Comparison of ENCODE assay signal across 16 cellular contexts in the genomic region with DNA sequence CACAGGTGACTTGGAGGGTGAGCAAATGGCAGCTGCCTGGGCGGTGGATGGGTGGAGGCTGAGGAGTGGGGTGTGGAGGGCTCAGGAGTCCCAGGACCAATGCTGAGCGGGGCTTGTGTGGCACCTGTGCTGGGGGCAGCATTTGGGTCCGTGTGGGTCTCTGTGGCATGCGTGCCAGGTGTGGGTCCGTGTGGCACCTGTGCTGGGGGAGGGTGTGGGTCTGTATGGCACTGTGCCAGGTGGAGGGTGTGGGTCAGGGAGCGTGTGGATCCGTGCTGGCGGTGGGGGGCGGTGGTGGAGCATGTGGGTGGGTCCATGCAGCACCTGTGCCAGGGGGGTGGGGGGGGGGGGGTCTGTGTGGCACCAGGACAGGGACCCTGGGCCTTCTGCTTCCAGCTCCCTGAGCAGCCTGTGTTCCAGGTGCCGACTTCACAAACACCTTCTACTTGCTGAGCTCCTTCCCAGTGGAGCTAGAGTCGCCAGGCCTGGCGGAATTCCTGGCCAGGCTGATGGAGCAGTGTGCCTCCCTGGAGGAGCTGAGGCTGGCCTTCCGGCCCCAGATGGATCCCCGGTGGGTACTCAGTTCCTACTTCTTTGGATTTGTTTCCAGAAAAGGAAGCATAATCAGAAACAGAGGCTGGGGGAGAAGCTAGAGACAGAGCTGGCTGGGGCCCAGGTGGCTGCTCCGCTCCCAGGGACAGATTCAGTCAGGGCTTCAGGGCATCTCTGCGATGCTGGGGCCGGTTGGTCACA. TPM values are rescaled to one million over a fixed set of nuclear protein-coding genes. Genes with fewer than 3 reads are reported as not detected.
DNase-seq lines count a peak whose midpoint lies in the region; ATAC-seq and TF ChIP-seq lines count a peak whose summit lies in the region.
"Had no signal": no experiment of that assay in that cellular context is flagged by ENCODE, and none has a peak within 500 bp of the region (broad histone marks: within the 10 kb centered on the region; RNA-seq: fewer than 3 reads in every experiment).

No MANE protein-coding gene starts in this region.

- no peaks in the 10 kb centered on the region for H3K23me2 ChIP-seq in H9 (ENCODE audit: insufficient read length, low read depth, low read length, poor library complexity, severe bottlenecking)

- H3K4ac ChIP-seq in H9 (ENCODE audit: low read depth, low read length) = no peak overlapping the region

- no peak for TF ChIP-seq CTCF in heart right ventricle (IDR thresholded peaks at IDR 0.05)
- TF ChIP-seq CTCF in H9 (conservative IDR thresholded peaks at IDR 0.05) = no peak

- H3K56ac ChIP-seq in H9 (ENCODE audit: insufficient read length, low read depth, low read length) = no peak overlapping the region

- no peak overlapping the region for H3K4me2 ChIP-seq in H9 (ENCODE audit: insufficient read depth, insufficient read length, low read length)
- H3K4me2 ChIP-seq: KMS-11 had no signal

- peaks cover 3% of the 10 kb centered on the region for H4K20me1 ChIP-seq in H9 (ENCODE audit: control insufficient read depth, insufficient read depth, insufficient read length)

- peaks cover 3% of the 10 kb centered on the region; the same call in 1 of the 2 replicates for H3K79me2 ChIP-seq in H9 (ENCODE audit: insufficient read depth, low read length)

- H3K79me1 ChIP-seq in H9 (ENCODE audit: insufficient read depth, low read depth, low read length, poor library complexity, severe bottlenecking) = no peaks in the 10 kb centered on the region

- H3K9me3 ChIP-seq in heart right ventricle (no peaks in the 10 kb centered on the region), H9 (ENCODE audit: control insufficient read depth, low read depth, low read length) (no peaks in the 10 kb centered on the region)
- H3K9me3 ChIP-seq: HAP-1, vagina had no signal

- H2BK12ac ChIP-seq in H9 (ENCODE audit: insufficient read length, low read depth, low read length) = no peak overlapping the region

- no peak overlapping the region for H2AFZ ChIP-seq in H9 (ENCODE audit: low read length)

- DNase-seq in left cardiac atrium (peak; percentile 38), heart right ventricle (no peak), H9 (no peak), ureter (ENCODE audit: low spot score) (no peak)
- DNase-seq in central memory CD8-positive, alpha-beta T cell (ENCODE audit: low spot score in 2 of 2) = no peak
- DNase-seq: activated CD4-positive, CD25-positive, alpha-beta regulatory T cell; activated gamma-delta T cell treated with Interleukin-2 at 50 U/mL for 16 hours; NCI-H1092 treated with DMSO at 0.1 percent for 48 hours; NCI-H524 treated with DMSO at 0.1 percent for 48 hours had no signal

- H3K36me3 ChIP-seq in heart right ventricle = peaks cover 9 to 99% (median 54%) of the 10 kb centered on the region in 9 donors

- WGBS in heart right ventricle, 2 donors = 75% methylated on average over 16 to 17 of the region's 17 CpGs
- WGBS in H9 (ENCODE audit: extremely low coverage, insufficient read length, low lambda C conversion rate) = no CpG with 5 or more reads among the region's 17 CpGs

- H3K14ac ChIP-seq in H9 (ENCODE audit: insufficient read depth, low read length) = no peak overlapping the region; the same call in 1 of the 2 replicates

- H3K27me3 Mint-ChIP-seq in central memory CD8-positive, alpha-beta T cell = no peaks in the 10 kb centered on the region
- H3K27me3 Mint-ChIP-seq in stimulated activated memory B cell treated with anti-CD40 and anti-IgM and Interleukin-4, amounts not matched to agents 10 μg/mL and 1 μg/mL and 100 μg/mL, for 72 hours = no peaks in the 10 kb centered on the region
- no peaks in the 10 kb centered on the region for H3K27me3 Mint-ChIP-seq in H9 (ENCODE audit: low read depth)
- H3K27me3 Mint-ChIP-seq: CD4-positive, alpha-beta memory T cell had no signal

- no peak overlapping the region for H2BK20ac ChIP-seq in H9 (ENCODE audit: low read depth, low read length, poor library complexity, severe bottlenecking)

- no peak overlapping the region for H2BK15ac ChIP-seq in H9 (ENCODE audit: low read depth, low read length)

- H3K4me1 Mint-ChIP-seq in central memory CD8-positive, alpha-beta T cell = peaks cover 22% of the 10 kb centered on the region
- peaks cover 19% of the 10 kb centered on the region for H3K4me1 Mint-ChIP-seq in stimulated activated memory B cell treated with anti-CD40 and anti-IgM and Interleukin-4, amounts not matched to agents 10 μg/mL and 1 μg/mL and 100 μg/mL, for 72 hours
- H3K4me1 Mint-ChIP-seq in H9 = peaks cover 5 to 9% of the 10 kb centered on the region in 2 experiments

- H2AK5ac ChIP-seq in H9 (ENCODE audit: insufficient read length, low read length) = no peak overlapping the region

- H3K4me1 ChIP-seq in heart right ventricle (peaks cover 0 to 15% (median 6%) of the 10 kb centered on the region in 9 donors), H9 (ENCODE audit: insufficient read depth, low read length) (no peaks in the 10 kb centered on the region)
- H3K4me1 ChIP-seq: HAP-1, vagina had no signal

- H3K27ac ChIP-seq in heart right ventricle = peak overlapping the region in 1 of 10 donors; percentile 48
- H3K27ac ChIP-seq in H9 (ENCODE audit: insufficient read length, low read depth, low read length) = no peak overlapping the region
- H3K27ac ChIP-seq: KMS-11, vagina had no signal

- no peak overlapping the region for H3K4me3 Mint-ChIP-seq in central memory CD8-positive, alpha-beta T cell
- H3K4me3 Mint-ChIP-seq in stimulated activated memory B cell treated with anti-CD40 and anti-IgM and Interleukin-4, amounts not matched to agents 10 μg/mL and 1 μg/mL and 100 μg/mL, for 72 hours = no peak overlapping the region
- no peak overlapping the region for H3K4me3 Mint-ChIP-seq in H9
- H3K4me3 Mint-ChIP-seq: CD4-positive, alpha-beta memory T cell had no signal

- H3K9me3 Mint-ChIP-seq in central memory CD8-positive, alpha-beta T cell = no peaks in the 10 kb centered on the region
- no peaks in the 10 kb centered on the region for H3K9me3 Mint-ChIP-seq in stimulated activated memory B cell treated with anti-CD40 and anti-IgM and Interleukin-4, amounts not matched to agents 10 μg/mL and 1 μg/mL and 100 μg/mL, for 72 hours
- peaks cover 0 to 8% of the 10 kb centered on the region in 2 experiments; a peak in 1 of 5 replicates for H3K9me3 Mint-ChIP-seq in H9
- H3K9me3 Mint-ChIP-seq: CD4-positive, alpha-beta memory T cell had no signal

- H4K5ac ChIP-seq in H9 (ENCODE audit: insufficient read length, low read depth, low read length) = no peak overlapping the region

- no peak overlapping the region for H3K9ac ChIP-seq in H9 (ENCODE audit: extremely low read depth, insufficient read length, low read length)
- H3K9ac ChIP-seq: KMS-11 had no signal

- H2BK120ac ChIP-seq in H9 (ENCODE audit: low read depth, low read length, poor library complexity, severe bottlenecking) = no peak overlapping the region

- peak overlapping the region; percentile 68 for H3K27ac Mint-ChIP-seq in central memory CD8-positive, alpha-beta T cell (ENCODE audit: low read depth)
- peak overlapping the region; percentile 33 for H3K27ac Mint-ChIP-seq in stimulated activated memory B cell treated with anti-CD40 and anti-IgM and Interleukin-4, amounts not matched to agents 10 μg/mL and 1 μg/mL and 100 μg/mL, for 72 hours
- peak overlapping the region in 1 of 3 experiments; percentile 2; a peak in 3 of 7 replicates for H3K27ac Mint-ChIP-seq in H9

- no peak overlapping the region for H4K8ac ChIP-seq in H9 (replicated peaks; ENCODE audit: insufficient read length, low read depth, low read length)

- ATAC-seq in left cardiac atrium = no peak
- ATAC-seq in heart right ventricle = no peak
- peak; percentile 12 for ATAC-seq in central memory CD8-positive, alpha-beta T cell (replicated peaks; ENCODE audit: extremely low read depth, poor library complexity, severe bottlenecking)
- no peak for ATAC-seq in stimulated activated memory B cell treated with anti-CD40 and anti-IgM and Interleukin-4, amounts not matched to agents 10 μg/mL and 1 μg/mL and 100 μg/mL, for 72 hours
- ATAC-seq: sciatic nerve had no signal

- H3K23ac ChIP-seq in H9 (ENCODE audit: insufficient read length, low read depth, low read length) = no peak overlapping the region

- H3T11ph ChIP-seq in H9 (ENCODE audit: low read length) = no peak overlapping the region

- H4K91ac ChIP-seq in H9 (ENCODE audit: insufficient read length, low read depth, low read length) = no peak overlapping the region

- H3K27me3 ChIP-seq in heart right ventricle (no peaks in the 10 kb centered on the region), H9 (ENCODE audit: insufficient read depth, low read length) (no peaks in the 10 kb centered on the region)
- H3K27me3 ChIP-seq: vagina had no signal

- no peak overlapping the region for H3K18ac ChIP-seq in H9 (ENCODE audit: insufficient read length, low read depth, low read length)

- H3K4me3 ChIP-seq in heart right ventricle = no peak overlapping the region
- H3K4me3 ChIP-seq: HAP-1, vagina had no signal

- H2BK5ac ChIP-seq in H9 (ENCODE audit: insufficient read length, low read length) = no peak overlapping the region

- H3K36me3 Mint-ChIP-seq in central memory CD8-positive, alpha-beta T cell (ENCODE audit: insufficient read depth) = peaks cover 37% of the 10 kb centered on the region
- peaks cover 70% of the 10 kb centered on the region for H3K36me3 Mint-ChIP-seq in stimulated activated memory B cell treated with anti-CD40 and anti-IgM and Interleukin-4, amounts not matched to agents 10 μg/mL and 1 μg/mL and 100 μg/mL, for 72 hours
- peaks cover 31 to 78% (median 75%) of the 10 kb centered on the region in 3 experiments; a peak in 6 of 7 replicates for H3K36me3 Mint-ChIP-seq in H9 (ENCODE audit: insufficient read depth in 1 of 3, low read depth in 3 of 3)

- intact Hi-C loops in left cardiac atrium (cut with DNase I) (no loop called here), heart right ventricle (cut with DNase I) (loop anchor here in 1 of 10 donors (2.0 kb wide), 1 partner anchor 69 kb away; no protein-coding TSS in a partner anchor)

RNA-seq across cellular contexts. Expression of a gene that starts 14.7 kb away (rescaled TPM):
- total RNA-seq in left cardiac atrium = 10 to 100 TPM; 11.7 to 15.0 TPM
- total RNA-seq in heart right ventricle = 10 to 100 TPM in 9 of 10 donors, 1 to 10 TPM in 1; 9.6 to 24.6 (median 11.9) TPM
- 10 to 100 TPM; 22.6 to 29.8 TPM for polyA plus RNA-seq in heart right ventricle
- total RNA-seq in H9 (2021) = 19.0 and 20.4 TPM in 2 replicates
- 24.7 TPM for total RNA-seq in ureter

RNA-seq across cellular contexts. Expression of a gene that starts 29.4 kb away (rescaled TPM):
- 10 to 100 TPM; 20.4 to 22.0 TPM for total RNA-seq in left cardiac atrium
- 10 to 100 TPM; 15.5 to 23.3 (median 18.5) TPM for total RNA-seq in heart right ventricle
- 10 to 100 TPM; 14.2 to 40.7 TPM for polyA plus RNA-seq in heart right ventricle
- total RNA-seq in H9 (2021) = 28.4 and 29.0 TPM in 2 replicates
- total RNA-seq in ureter = 57.2 TPM

RNA-seq across cellular contexts. Expression of a gene that starts 29.8 kb away (rescaled TPM):
- total RNA-seq in left cardiac atrium (10 to 100 TPM; 19.6 to 26.1 TPM), heart right ventricle (10 to 100 TPM; 13.6 to 24.9 (median 16.4) TPM), H9 (2021) (46.3 and 47.8 TPM in 2 replicates), ureter (64.5 TPM)
- 10 to 100 TPM; 31.6 to 40.8 TPM for polyA plus RNA-seq in heart right ventricle

RNA-seq across cellular contexts. Expression of a gene that starts 35.6 kb away (rescaled TPM):
- total RNA-seq in left cardiac atrium (10 to 100 TPM; 11.2 to 14.2 TPM), heart right ventricle (10 to 100 TPM in 6 of 10 donors, 1 to 10 TPM in 4; 7.1 to 16.7 (median 10.3) TPM), H9 (2021) (41.1 and 45.0 TPM in 2 replicates), ureter (52.4 TPM)
- 10 to 100 TPM in 1 of 2 donors, 1 to 10 TPM in 1; 7.9 to 20.3 TPM for polyA plus RNA-seq in heart right ventricle

RNA-seq across cellular contexts. Expression of a gene that starts 44.9 kb away (rescaled TPM):
- total RNA-seq in left cardiac atrium = 1 to 10 TPM in 1 of 2 donors, under 1 TPM in 1; 0.89 to 1.1 TPM
- under 1 TPM in 7 of 10 donors, not detected in 3; 0.15 to 0.61 (median 0.22) TPM for total RNA-seq in heart right ventricle
- under 1 TPM; 0.07 to 0.09 TPM for polyA plus RNA-seq in heart right ventricle
- total RNA-seq in H9 (2021) = 6.7 and 8.0 TPM in 2 replicates
- 1.9 TPM for total RNA-seq in ureter
- total RNA-seq: CD4-positive, alpha-beta memory T cell; OCI-LY7 had no signal
- polyA plus RNA-seq: CD4-positive, alpha-beta memory T cell had no signal
